In genomic region chr17:7251330-7252175, GRCh38 we compare ENCODE assay signal across 8 cellular contexts. TPM values are rescaled to one million over a fixed set of nuclear protein-coding genes. Genes with fewer than 3 reads are reported as not detected.
DNase-seq lines count a peak whose midpoint lies in the region; ATAC-seq and TF ChIP-seq lines count a peak whose summit lies in the region.

Gene CTDNEP1 (minus strand): TSS chr17:7251734. CDS start chr17:7251296, 438 bp downstream.

- no peaks in the 10 kb centered on the region for H3K9me3 ChIP-seq in ascending aorta
- H3K9me3 ChIP-seq in right cardiac atrium (ENCODE audit: control insufficient read depth, low read length), result no peaks in the 10 kb centered on the region
- H3K9me3 ChIP-seq in psoas muscle, result no peaks in the 10 kb centered on the region

- H3K27ac Mint-ChIP-seq in T-helper 2 cell treated with Interferon-gamma antibody and Interleukin-4, amounts not matched to agents 5 μg/mL and 100 μg/mL, for 36 hours, result peak within 1 kb of the TSS; percentile 100

- TF ChIP-seq CTCF in ascending aorta (IDR thresholded peaks at IDR 0.05) (no peak), psoas muscle (IDR thresholded peaks at IDR 0.05) (no peak)

- no peaks in the 10 kb centered on the region for H3K27me3 ChIP-seq in ascending aorta
- H3K27me3 ChIP-seq in right cardiac atrium (ENCODE audit: control insufficient read depth, insufficient read depth), result no peaks in the 10 kb centered on the region
- no peaks in the 10 kb centered on the region for H3K27me3 ChIP-seq in psoas muscle (ENCODE audit: insufficient read depth in 3 of 3, low read length in 2 of 3)

- H3K27ac ChIP-seq in ascending aorta (peak within 1 kb of the TSS; percentile 100), right cardiac atrium (ENCODE audit: low read length) (peak within 1 kb of the TSS; percentile 99), psoas muscle (peak within 1 kb of the TSS; percentile 99), urinary bladder (ENCODE audit: low read depth) (peak within 1 kb of the TSS; percentile 97)

- peaks cover 39% of the 10 kb centered on the region for H3K36me3 Mint-ChIP-seq in T-helper 2 cell treated with Interferon-gamma antibody and Interleukin-4, amounts not matched to agents 5 μg/mL and 100 μg/mL, for 36 hours (ENCODE audit: low read depth)

- no peaks in the 10 kb centered on the region for H3K9me3 Mint-ChIP-seq in T-helper 2 cell treated with Interferon-gamma antibody and Interleukin-4, amounts not matched to agents 5 μg/mL and 100 μg/mL, for 36 hours

- H3K36me3 ChIP-seq in ascending aorta, result peaks cover 30 to 31% of the 10 kb centered on the region in 2 donors
- H3K36me3 ChIP-seq in psoas muscle (ENCODE audit: insufficient read depth in 1 of 2, low read depth in 1 of 2), result peaks cover 2 to 42% of the 10 kb centered on the region in 2 donors
- no peaks in the 10 kb centered on the region for H3K36me3 ChIP-seq in urinary bladder (ENCODE audit: insufficient read depth)

- H3K27me3 Mint-ChIP-seq in T-helper 2 cell treated with Interferon-gamma antibody and Interleukin-4, amounts not matched to agents 5 μg/mL and 100 μg/mL, for 36 hours (ENCODE audit: low read depth), result no peaks in the 10 kb centered on the region

- H3K4me3 ChIP-seq in ascending aorta, result peak within 1 kb of the TSS; percentile 84 to 94
- peak within 1 kb of the TSS; percentile 97 for H3K4me3 ChIP-seq in right cardiac atrium (ENCODE audit: low read length)
- peak within 1 kb of the TSS; percentile 99 for H3K4me3 ChIP-seq in psoas muscle
- H3K4me3 ChIP-seq in urinary bladder (ENCODE audit: low read depth, low read length), result peak within 1 kb of the TSS; percentile 92

- WGBS in right cardiac atrium, result 1% methylated on average over 64 of the region's 65 CpGs
- WGBS in psoas muscle, 3 donors, result 0% methylated on average over 24 to 65 of the region's 65 CpGs
- 1% methylated on average over 65 of the region's 65 CpGs for WGBS in urinary bladder

- intact Hi-C loops in ascending aorta (cut with DNase I) (loop anchor here (1.0 to 5.0 kb wide), 4 partner anchors 8 to 321 kb away; partner anchors contain the start of genes EIF5A and SLC2A4), right cardiac atrium (cut with DNase I) (no loop called here), psoas muscle (cut with DNase I) (loop anchor here in 1 of 2 donors (1.0 kb wide), 1 partner anchor 45 kb away; no protein-coding TSS in a partner anchor)

- H3K4me1 Mint-ChIP-seq in T-helper 2 cell treated with Interferon-gamma antibody and Interleukin-4, amounts not matched to agents 5 μg/mL and 100 μg/mL, for 36 hours (ENCODE audit: low read depth), result peaks cover 30% of the 10 kb centered on the region

- peak; percentile 78 for ATAC-seq in GM18502 (IDR thresholded peaks at IDR 0.05; ENCODE audit: poor library complexity, unreplicated experiment)
- peak; percentile 82 for ATAC-seq in HG02970 (IDR thresholded peaks at IDR 0.05; ENCODE audit: low FRiP score, unreplicated experiment)
- ATAC-seq in right cardiac atrium, result peak; percentile 96 to 97
- ATAC-seq in psoas muscle, result peak; percentile 86 to 92 (median 88)

- H3K4me3 Mint-ChIP-seq in T-helper 2 cell treated with Interferon-gamma antibody and Interleukin-4, amounts not matched to agents 5 μg/mL and 100 μg/mL, for 36 hours, result peak within 1 kb of the TSS; percentile 99

- peaks cover 16 to 27% of the 10 kb centered on the region in 2 donors for H3K4me1 ChIP-seq in ascending aorta
- peaks cover 13% of the 10 kb centered on the region for H3K4me1 ChIP-seq in right cardiac atrium (ENCODE audit: control insufficient read depth, insufficient read depth, low read length)
- peaks cover 45% of the 10 kb centered on the region for H3K4me1 ChIP-seq in psoas muscle
- peaks cover 3% of the 10 kb centered on the region for H3K4me1 ChIP-seq in urinary bladder (ENCODE audit: insufficient read depth)

- DNase-seq in NCI-H1930 (lab: John Stamatoyannopoulos, UW) (peak; percentile 97 to 98), ascending aorta (ENCODE audit: low spot score in 2 of 2) (peak; percentile 96 to 99), right cardiac atrium (peak; percentile 97 to 99 (median 99)), psoas muscle (peak; percentile 97 to 99)
- peak; percentile 99 for DNase-seq in T-helper 2 cell treated with Interferon-gamma antibody and Interleukin-4, amounts not matched to agents 5 μg/mL and 100 μg/mL, for 36 hours (ENCODE audit: low spot score)

RNA-seq across cellular contexts. Expression of gene CTDNEP1, which starts in this region (rescaled TPM):
- 81.4 TPM for total RNA-seq in ascending aorta
- 100 to 1,000 TPM; 118 to 124 (median 122) TPM for total RNA-seq in right cardiac atrium
- polyA plus RNA-seq in right cardiac atrium, result 80.1 TPM
- 100 to 1,000 TPM; 208 to 332 (median 254) TPM for total RNA-seq in psoas muscle
- 100 to 1,000 TPM; 171 to 281 (median 196) TPM for polyA plus RNA-seq in psoas muscle
- total RNA-seq in urinary bladder, result 40.0 TPM
- 89.2 TPM for polyA plus RNA-seq in urinary bladder

Comparison
In these comparisons a context has a peak if more than half of its experiments do, and no peak if none do; other contexts are left out.
1. Peak in every context shown above with its lines: DNase-seq, ATAC-seq, H3K4me3 ChIP-seq and H3K27ac ChIP-seq.